In the genomic region with DNA sequence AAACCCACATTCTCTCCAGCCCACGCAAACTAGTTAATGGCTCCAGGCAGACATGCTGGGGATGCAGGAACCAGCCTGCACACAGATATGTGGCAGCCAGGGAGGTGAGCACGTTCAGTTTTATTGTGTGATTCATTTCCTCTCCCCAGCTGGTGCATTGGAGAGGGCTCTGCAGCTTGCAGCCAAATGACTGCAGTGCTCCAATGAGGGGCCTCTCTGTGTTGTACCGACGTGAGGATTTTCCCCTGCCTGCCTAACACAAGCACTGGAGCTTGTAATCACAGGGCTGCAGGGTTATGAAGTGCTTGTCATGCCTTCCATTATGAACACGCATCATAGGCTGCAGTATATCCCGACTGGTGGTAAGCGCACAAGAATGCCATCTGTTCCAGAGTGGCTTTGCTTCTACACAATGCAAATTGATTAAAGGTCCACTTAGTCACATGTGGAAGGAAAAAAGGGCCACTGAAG, we compare ENCODE assay signal across 13 cellular contexts.
A peak's percentile ranks its signal among the peaks of the same experiment; 100 is the strongest.
DNase-seq lines count a peak whose midpoint lies in the region; ATAC-seq, FAIRE-seq and TF ChIP-seq lines count a peak whose summit lies in the region.
"Had no signal": no experiment of that assay in that cellular context is flagged by ENCODE, and none has a peak within 500 bp of the region (broad histone marks: within the 10 kb centered on the region; RNA-seq: fewer than 3 reads in every experiment).

No MANE protein-coding gene starts in this region.

- H3K36me3 ChIP-seq in bronchial epithelial cell (ENCODE audit: control insufficient read depth, insufficient read depth, low read length): no peaks in the 10 kb centered on the region
- H3K36me3 ChIP-seq: thoracic aorta had no signal

- no peak overlapping the region for H3K4me3 ChIP-seq in bronchial epithelial cell (ENCODE audit: low read depth, low read length)
- H3K4me3 ChIP-seq: SK-N-MC, thoracic aorta had no signal

- TF ChIP-seq POLR2A in GM18505 (IDR thresholded peaks at IDR 0.05; ENCODE audit: borderline replicate concordance, extremely low read depth, insufficient read depth, insufficient read length): no peak

- peak; percentile 97 for DNase-seq in Daoy (ENCODE audit: low read depth)
- peak; percentile 96 for DNase-seq in NCI-H1694 treated with DMSO at 0.1 percent for 48 hours (lab: John Stamatoyannopoulos, UW)
- peak; percentile 89 for DNase-seq in bronchial epithelial cell (ENCODE audit: low read depth)
- peak; percentile 53 for DNase-seq in myocyte (ENCODE audit: low read depth)
- DNase-seq in activated naive CD4-positive, alpha-beta T cell treated with anti-CD3 and anti-CD28 coated beads, Interleukin-2, amount 50 U/mL, for 72 hours (ENCODE audit: low spot score in 2 of 2): no peak
- DNase-seq: activated T-cell treated with anti-CD3 and anti-CD28 coated beads for 4 hours; effector CD4-positive, alpha-beta T cell had no signal

- no peak for FAIRE-seq in bronchial epithelial cell (lab: Jason Lieb, UNC)

- no peak for ATAC-seq in activated naive CD4-positive, alpha-beta T cell treated with anti-CD3 and anti-CD28 coated beads, Interleukin-2, amount 50 U/mL, for 72 hours
- ATAC-seq in GM18505 (IDR thresholded peaks at IDR 0.05; ENCODE audit: unreplicated experiment) (no peak), GM18867 (IDR thresholded peaks at IDR 0.05; ENCODE audit: unreplicated experiment) (no peak), GM18873 (IDR thresholded peaks at IDR 0.05; ENCODE audit: low FRiP score, unreplicated experiment) (no peak)

- no peaks in the 10 kb centered on the region for H3K9me3 Mint-ChIP-seq in activated naive CD4-positive, alpha-beta T cell treated with anti-CD3 and anti-CD28 coated beads, Interleukin-2, amount 50 U/mL, for 72 hours
- H3K9me3 Mint-ChIP-seq: memory B cell had no signal

- no peaks in the 10 kb centered on the region for H3K27me3 ChIP-seq in bronchial epithelial cell (ENCODE audit: control insufficient read depth, insufficient read depth, low read length)

- no peak overlapping the region for H3K27ac Mint-ChIP-seq in activated naive CD4-positive, alpha-beta T cell treated with anti-CD3 and anti-CD28 coated beads, Interleukin-2, amount 50 U/mL, for 72 hours
- H3K27ac Mint-ChIP-seq: memory B cell had no signal

- no peaks in the 10 kb centered on the region for H3K36me3 Mint-ChIP-seq in activated naive CD4-positive, alpha-beta T cell treated with anti-CD3 and anti-CD28 coated beads, Interleukin-2, amount 50 U/mL, for 72 hours
- H3K36me3 Mint-ChIP-seq: memory B cell had no signal

- no peak for TF ChIP-seq CTCF in bronchial epithelial cell (IDR thresholded peaks at IDR 0.05; ENCODE audit: insufficient read depth, low read length, severe bottlenecking)

Comparison
In these comparisons a context has a peak if more than half of its experiments do, and no peak if none do; other contexts are left out.
1. DNase-seq: peak in Daoy (single experiment), NCI-H1694 treated with DMSO at 0.1 percent for 48 hours (single experiment), bronchial epithelial cell (single experiment) and myocyte (single experiment); none in activated naive CD4-positive, alpha-beta T cell treated with anti-CD3 and anti-CD28 coated beads, Interleukin-2, amount 50 U/mL, for 72 hours (0 of 2).